12 cellular contexts compared by ENCODE assay signal in genomic region chr4:26751838-26752237, GRCh38.
DNase-seq lines count a peak whose midpoint lies in the region; ATAC-seq and TF ChIP-seq lines count a peak whose summit lies in the region.
"Had no signal": no experiment of that assay in that cellular context is flagged by ENCODE, and none has a peak within 500 bp of the region (broad histone marks: within the 10 kb centered on the region; RNA-seq: fewer than 3 reads in every experiment).

No MANE protein-coding gene starts in this region.

- H3K4me1 ChIP-seq in mesendoderm (ENCODE audit: control insufficient read depth, low read depth, low read length) = no peaks in the 10 kb centered on the region
- H3K4me1 ChIP-seq in smooth muscle cell (ENCODE audit: low read depth) = no peaks in the 10 kb centered on the region
- H3K4me1 ChIP-seq in MM.1S (ENCODE audit: low read length) = peaks cover 25% of the 10 kb centered on the region
- H3K4me1 ChIP-seq: pancreas had no signal

- H2BK5ac ChIP-seq in mesendoderm (ENCODE audit: low read length) = no peak overlapping the region

- DNase-seq in mesendoderm (no peak), smooth muscle cell (lab: John Stamatoyannopoulos, UW; ENCODE audit: unreplicated experiment) (no peak), MM.1S (no peak), HCEC 1CT (no peak)
- DNase-seq: NCI-H1930, pancreas, T-helper 9 cell, transverse colon had no signal

- H3K27ac ChIP-seq in mesendoderm (ENCODE audit: low read depth, low read length) (no peak overlapping the region), smooth muscle cell (ENCODE audit: low read depth) (no peak overlapping the region), MM.1S (ENCODE audit: low read length) (no peak overlapping the region)
- H3K27ac ChIP-seq: pancreas, transverse colon had no signal

- H4K20me1 ChIP-seq in smooth muscle cell (ENCODE audit: low read depth) (peaks cover 3% of the 10 kb centered on the region), MM.1S (ENCODE audit: insufficient read depth, low read length) (no peaks in the 10 kb centered on the region)

- H2AFZ ChIP-seq in smooth muscle cell (ENCODE audit: low read depth) = no peak overlapping the region
- H2AFZ ChIP-seq in MM.1S (ENCODE audit: low read length) = no peak overlapping the region

- peak; percentile 86 for ATAC-seq in GM18498 (IDR thresholded peaks at IDR 0.05; ENCODE audit: unreplicated experiment)
- ATAC-seq in GM19351 (IDR thresholded peaks at IDR 0.05; ENCODE audit: unreplicated experiment) = peak; percentile 94
- ATAC-seq in HG02759 (IDR thresholded peaks at IDR 0.05; ENCODE audit: unreplicated experiment) = peak; percentile 89
- ATAC-seq in HG03442 (IDR thresholded peaks at IDR 0.05; ENCODE audit: unreplicated experiment) = peak; percentile 96
- ATAC-seq: pancreas had no signal

- H2BK120ac ChIP-seq in mesendoderm (ENCODE audit: low read depth, low read length) = no peak overlapping the region

- H2AK5ac ChIP-seq in mesendoderm (ENCODE audit: low read length) = no peak overlapping the region

- no peaks in the 10 kb centered on the region for H3K9me2 ChIP-seq in MM.1S (replicated peaks; ENCODE audit: insufficient read depth, low read length)

- H3K9me3 ChIP-seq in smooth muscle cell (replicated peaks; ENCODE audit: low read depth) = no peaks in the 10 kb centered on the region
- H3K9me3 ChIP-seq in MM.1S (replicated peaks; ENCODE audit: insufficient read depth, low read length) = no peaks in the 10 kb centered on the region
- H3K9me3 ChIP-seq: pancreas, transverse colon had no signal

- H3K79me1 ChIP-seq in mesendoderm (ENCODE audit: low read length) = no peaks in the 10 kb centered on the region

- no CpG with 5 or more reads among the region's 1 CpG for WGBS in mesendoderm (ENCODE audit: extremely low coverage, insufficient coverage, low lambda C conversion rate)
- WGBS in smooth muscle cell (ENCODE audit: low lambda C conversion rate) = 97% methylated on average over 1 of the region's 1 CpG

- H3K18ac ChIP-seq in mesendoderm (ENCODE audit: low read length) = no peak overlapping the region

- H4K5ac ChIP-seq in mesendoderm (ENCODE audit: low read length) = no peak overlapping the region

- no peaks in the 10 kb centered on the region for H3F3A ChIP-seq in smooth muscle cell (ENCODE audit: low read depth)
- no peaks in the 10 kb centered on the region for H3F3A ChIP-seq in MM.1S (ENCODE audit: insufficient read depth, low read length)

- no peak overlapping the region for H4K8ac ChIP-seq in mesendoderm (ENCODE audit: low read depth, low read length)

- H3K56ac ChIP-seq in mesendoderm (ENCODE audit: low read length) = no peak overlapping the region

- no peaks in the 10 kb centered on the region for H3K36me3 ChIP-seq in mesendoderm (ENCODE audit: control insufficient read depth, insufficient read depth, low read length)
- peaks cover 17% of the 10 kb centered on the region for H3K36me3 ChIP-seq in smooth muscle cell (ENCODE audit: low read depth)
- no peaks in the 10 kb centered on the region for H3K36me3 ChIP-seq in MM.1S (replicated peaks; ENCODE audit: insufficient read depth, low read length)
- H3K36me3 ChIP-seq: pancreas had no signal

- H3K4me3 ChIP-seq in mesendoderm (ENCODE audit: low read length) = no peak overlapping the region
- no peak overlapping the region for H3K4me3 ChIP-seq in smooth muscle cell
- H3K4me3 ChIP-seq in MM.1S (ENCODE audit: low read length) = no peak overlapping the region
- H3K4me3 ChIP-seq: pancreas, transverse colon had no signal

- H2BK15ac ChIP-seq in mesendoderm (replicated peaks; ENCODE audit: low read depth) = no peak overlapping the region

- H3K4ac ChIP-seq in mesendoderm (ENCODE audit: low read depth, low read length) = no peak overlapping the region

- no peak overlapping the region for H3K4me2 ChIP-seq in mesendoderm (ENCODE audit: low read length)
- no peak overlapping the region for H3K4me2 ChIP-seq in smooth muscle cell
- H3K4me2 ChIP-seq in MM.1S (ENCODE audit: low read depth, low read length) = no peak overlapping the region

- H3K27me3 ChIP-seq in mesendoderm (ENCODE audit: insufficient read depth, low read length, poor library complexity) (no peaks in the 10 kb centered on the region), smooth muscle cell (ENCODE audit: low read depth) (no peaks in the 10 kb centered on the region), MM.1S (replicated peaks; ENCODE audit: insufficient read depth, low read length) (no peaks in the 10 kb centered on the region)
- H3K27me3 ChIP-seq: pancreas, transverse colon had no signal

- TF ChIP-seq CTCF in smooth muscle cell (IDR thresholded peaks at IDR 0.05; ENCODE audit: borderline replicate concordance, insufficient read depth, poor library complexity, severe bottlenecking) (no peak), MM.1S (IDR thresholded peaks at IDR 0.05; ENCODE audit: low read length) (no peak)

- H3K79me2 ChIP-seq in mesendoderm (ENCODE audit: control insufficient read depth, insufficient read depth, low read length) (no peaks in the 10 kb centered on the region), smooth muscle cell (ENCODE audit: low read depth) (no peaks in the 10 kb centered on the region), MM.1S (ENCODE audit: low read length) (no peaks in the 10 kb centered on the region)

- no peak overlapping the region for H3K9ac ChIP-seq in mesendoderm (ENCODE audit: low read length)
- H3K9ac ChIP-seq in smooth muscle cell (ENCODE audit: low read depth) = no peak overlapping the region
- no peak overlapping the region for H3K9ac ChIP-seq in MM.1S (ENCODE audit: low read length)

- no peak overlapping the region for H3K23ac ChIP-seq in mesendoderm (ENCODE audit: low read length)
